1 cellular context compared by ENCODE assay signal in genomic region chr21:43012596-43012995, GRCh38.
TF ChIP-seq lines count a peak whose summit lies in the region.

No MANE protein-coding gene starts in this region.

TF ChIP-seq in SK-N-SH treated with all-trans-retinoic acid at 6 μM for 48 hours, 23 proteins besides CTCF, POLR2A, EP300 and RAD21 (continued from another document):
- no peak for TF ChIP-seq ARNTL (CRISPR knock-in tag; IDR thresholded peaks at IDR 0.05; ENCODE audit: borderline replicate concordance, low read depth)
- TF ChIP-seq RARB (CRISPR knock-in tag; IDR thresholded peaks at IDR 0.05) = no peak
- no peak for TF ChIP-seq PPARA (CRISPR knock-in tag; IDR thresholded peaks at IDR 0.05; ENCODE audit: borderline replicate concordance)
- TF ChIP-seq CREB5 (CRISPR knock-in tag; IDR thresholded peaks at IDR 0.05; ENCODE audit: low read depth) = no peak
- no peak for TF ChIP-seq TSHZ2 (CRISPR knock-in tag; IDR thresholded peaks at IDR 0.05)
- no peak for TF ChIP-seq TOX (CRISPR knock-in tag; IDR thresholded peaks at IDR 0.05; ENCODE audit: borderline replicate concordance)
- TF ChIP-seq OSR1 (CRISPR knock-in tag; IDR thresholded peaks at IDR 0.05) = no peak
- TF ChIP-seq ZNF565 (CRISPR knock-in tag; conservative IDR thresholded peaks at IDR 0.05; ENCODE audit: low read depth) = no peak
- no peak for TF ChIP-seq ZC3H10 (CRISPR knock-in tag; IDR thresholded peaks at IDR 0.05)
- no peak for TF ChIP-seq GLIS3 (CRISPR knock-in tag; IDR thresholded peaks at IDR 0.05)
- TF ChIP-seq CSDC2 (CRISPR knock-in tag; IDR thresholded peaks at IDR 0.05) = no peak
- TF ChIP-seq SNAI2 (CRISPR knock-in tag; IDR thresholded peaks at IDR 0.05) = no peak
- TF ChIP-seq ZFP30 (CRISPR knock-in tag; IDR thresholded peaks at IDR 0.05) = no peak
- TF ChIP-seq ZFP3 (CRISPR knock-in tag; IDR thresholded peaks at IDR 0.05) = no peak
